10 cellular contexts compared by ENCODE assay signal in genomic region chr2:70554338-70554892, GRCh38. TPM values are rescaled to one million over a fixed set of nuclear protein-coding genes. Genes with fewer than 3 reads are reported as not detected.
DNase-seq lines count a peak whose midpoint lies in the region; ATAC-seq and TF ChIP-seq lines count a peak whose summit lies in the region.
"Had no signal": no experiment of that assay in that cellular context is flagged by ENCODE, and none has a peak within 500 bp of the region (broad histone marks: within the 10 kb centered on the region; RNA-seq: fewer than 3 reads in every experiment).

No MANE protein-coding gene starts in this region.

- DNase-seq in BE2C (no peak), NT2/D1 (ENCODE audit: low read depth, low spot score) (no peak), NCI-H774 (lab: John Stamatoyannopoulos, UW) (no peak), NCI-H226 (no peak), medulla oblongata (ENCODE audit: extremely low spot score) (no peak)
- DNase-seq in effector memory CD8-positive, alpha-beta T cell: no peak
- DNase-seq: cerebellar nuclear complex had no signal

- H3K9me3 ChIP-seq in BE2C: no peaks in the 10 kb centered on the region
- no peaks in the 10 kb centered on the region for H3K9me3 ChIP-seq in NT2/D1 (ENCODE audit: insufficient read depth, low read length)
- H3K9me3 ChIP-seq in neural cell (ENCODE audit: low read length): no peaks in the 10 kb centered on the region

- ATAC-seq in effector memory CD8-positive, alpha-beta T cell (replicated peaks): no peak
- ATAC-seq in HG03045 (IDR thresholded peaks at IDR 0.05; ENCODE audit: unreplicated experiment): no peak

- no peaks in the 10 kb centered on the region for H3F3A ChIP-seq in neural cell (ENCODE audit: insufficient read depth, low read length, poor library complexity, severe bottlenecking)

- H3K79me2 ChIP-seq in neural cell (replicated peaks; ENCODE audit: insufficient read depth, low read length): no peaks in the 10 kb centered on the region

- peaks cover 12 to 20% of the 10 kb centered on the region in 2 donors for H3K27me3 Mint-ChIP-seq in effector memory CD8-positive, alpha-beta T cell

- H3K36me3 Mint-ChIP-seq in effector memory CD8-positive, alpha-beta T cell (ENCODE audit: insufficient read depth): peaks cover 10% of the 10 kb centered on the region

- H3K9me2 ChIP-seq in neural cell (ENCODE audit: insufficient read depth, low read length): no peaks in the 10 kb centered on the region

- peaks cover 18 to 23% of the 10 kb centered on the region in 2 donors for H3K4me1 Mint-ChIP-seq in effector memory CD8-positive, alpha-beta T cell (ENCODE audit: low read depth in 2 of 2)

- peak overlapping the region; percentile 56 for H2AFZ ChIP-seq in neural cell (ENCODE audit: low read depth, low read length)

- H3K9ac ChIP-seq in NT2/D1 (ENCODE audit: insufficient read length, low read depth): peak overlapping the region; percentile 46
- peak overlapping the region; percentile 55 for H3K9ac ChIP-seq in neural cell (ENCODE audit: low read length)

- TF ChIP-seq CTCF in BE2C (IDR thresholded peaks at IDR 0.05; ENCODE audit: low read depth, low read length): no peak
- no peak for TF ChIP-seq CTCF in neural cell (IDR thresholded peaks at IDR 0.05; ENCODE audit: poor library complexity, severe bottlenecking)

- H3K36me3 ChIP-seq in BE2C (no peaks in the 10 kb centered on the region), NT2/D1 (ENCODE audit: insufficient read depth, insufficient read length, low read length) (no peaks in the 10 kb centered on the region), neural cell (ENCODE audit: insufficient read depth, low read length) (no peaks in the 10 kb centered on the region)

- H3K4me3 ChIP-seq in BE2C (ENCODE audit: low read depth, low read length) (peak overlapping the region; percentile 23; the same call in 1 of the 2 replicates), NT2/D1 (ENCODE audit: insufficient read length, low read depth) (peak overlapping the region; percentile 53), neural cell (ENCODE audit: low read length) (peak overlapping the region; percentile 88)
- H3K4me3 ChIP-seq: GM12878 had no signal

- no peaks in the 10 kb centered on the region for H3K9me3 Mint-ChIP-seq in effector memory CD8-positive, alpha-beta T cell

- H3K27ac ChIP-seq in neural cell (ENCODE audit: low read length): no peak overlapping the region

- H3K4me2 ChIP-seq in neural cell (ENCODE audit: low read length): peak overlapping the region; percentile 64

- TF ChIP-seq RAD21 in neural cell (conservative IDR thresholded peaks at IDR 0.05): no peak

- H3K4me1 ChIP-seq in BE2C: no peaks in the 10 kb centered on the region
- peaks cover 4% of the 10 kb centered on the region for H3K4me1 ChIP-seq in NT2/D1 (ENCODE audit: insufficient read depth, insufficient read length)

- peaks cover 34% of the 10 kb centered on the region for H3K27me3 ChIP-seq in BE2C
- peaks cover 32% of the 10 kb centered on the region for H3K27me3 ChIP-seq in NT2/D1 (ENCODE audit: insufficient read depth, insufficient read length)
- peaks cover 58% of the 10 kb centered on the region for H3K27me3 ChIP-seq in neural cell (ENCODE audit: insufficient read depth, low read depth, low read length)

- H4K20me1 ChIP-seq in neural cell (ENCODE audit: insufficient read depth): no peaks in the 10 kb centered on the region

- H3K4me3 Mint-ChIP-seq in effector memory CD8-positive, alpha-beta T cell: peak overlapping the region; percentile 71 to 96

- no peak for TF ChIP-seq EP300 in neural cell (conservative IDR thresholded peaks at IDR 0.05; ENCODE audit: poor library complexity, severe bottlenecking)

- H3K27ac Mint-ChIP-seq in effector memory CD8-positive, alpha-beta T cell: peak overlapping the region in 1 of 2 donors; percentile 77

TF ChIP-seq in neural cell, 6 proteins besides CTCF, POLR2A, EP300 and RAD21:
- TF ChIP-seq MXI1 (conservative IDR thresholded peaks at IDR 0.05; ENCODE audit: poor library complexity, severe bottlenecking): no peak
- TF ChIP-seq, protein P1, sequence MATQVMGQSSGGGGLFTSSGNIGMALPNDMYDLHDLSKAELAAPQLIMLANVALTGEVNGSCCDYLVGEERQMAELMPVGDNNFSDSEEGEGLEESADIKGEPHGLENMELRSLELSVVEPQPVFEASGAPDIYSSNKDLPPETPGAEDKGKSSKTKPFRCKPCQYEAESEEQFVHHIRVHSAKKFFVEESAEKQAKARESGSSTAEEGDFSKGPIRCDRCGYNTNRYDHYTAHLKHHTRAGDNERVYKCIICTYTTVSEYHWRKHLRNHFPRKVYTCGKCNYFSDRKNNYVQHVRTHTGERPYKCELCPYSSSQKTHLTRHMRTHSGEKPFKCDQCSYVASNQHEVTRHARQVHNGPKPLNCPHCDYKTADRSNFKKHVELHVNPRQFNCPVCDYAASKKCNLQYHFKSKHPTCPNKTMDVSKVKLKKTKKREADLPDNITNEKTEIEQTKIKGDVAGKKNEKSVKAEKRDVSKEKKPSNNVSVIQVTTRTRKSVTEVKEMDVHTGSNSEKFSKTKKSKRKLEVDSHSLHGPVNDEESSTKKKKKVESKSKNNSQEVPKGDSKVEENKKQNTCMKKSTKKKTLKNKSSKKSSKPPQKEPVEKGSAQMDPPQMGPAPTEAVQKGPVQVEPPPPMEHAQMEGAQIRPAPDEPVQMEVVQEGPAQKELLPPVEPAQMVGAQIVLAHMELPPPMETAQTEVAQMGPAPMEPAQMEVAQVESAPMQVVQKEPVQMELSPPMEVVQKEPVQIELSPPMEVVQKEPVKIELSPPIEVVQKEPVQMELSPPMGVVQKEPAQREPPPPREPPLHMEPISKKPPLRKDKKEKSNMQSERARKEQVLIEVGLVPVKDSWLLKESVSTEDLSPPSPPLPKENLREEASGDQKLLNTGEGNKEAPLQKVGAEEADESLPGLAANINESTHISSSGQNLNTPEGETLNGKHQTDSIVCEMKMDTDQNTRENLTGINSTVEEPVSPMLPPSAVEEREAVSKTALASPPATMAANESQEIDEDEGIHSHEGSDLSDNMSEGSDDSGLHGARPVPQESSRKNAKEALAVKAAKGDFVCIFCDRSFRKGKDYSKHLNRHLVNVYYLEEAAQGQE (IDR thresholded peaks at IDR 0.05; ENCODE audit: borderline replicate concordance): no peak
- TF ChIP-seq TAF1 (IDR thresholded peaks at IDR 0.05; ENCODE audit: low read depth): no peak
- TF ChIP-seq SMC3 (conservative IDR thresholded peaks at IDR 0.05; ENCODE audit: poor library complexity): no peak

RNA-seq across cellular contexts. Expression of gene TGFA, which starts 0.8 kb away (rescaled TPM):
- not detected for polyA plus RNA-seq in BE2C (2012; ENCODE audit: insufficient read depth, insufficient read length, low read depth)
- polyA plus RNA-seq in neural cell: 0.85 and 0.92 TPM in 2 replicates
- polyA minus RNA-seq in neural cell: 0.73 and 0.81 TPM in 2 replicates

Comparison
In these comparisons a context has a peak if more than half of its experiments do, and no peak if none do; other contexts are left out.
1. H3K4me3 ChIP-seq: peak in every context shown above with its lines; median percentile 88 in neural cell; 53 in NT2/D1; 23 in BE2C.